Comparison of ENCODE assay signal across 8 cellular contexts in genomic region chr6:151451950-151452749, GRCh38. TPM values are rescaled to one million over a fixed set of nuclear protein-coding genes. Genes with fewer than 3 reads are reported as not detected.
A peak's percentile ranks its signal among the peaks of the same experiment; 100 is the strongest.
DNase-seq lines count a peak whose midpoint lies in the region; ATAC-seq lines count a peak whose summit lies in the region.

A gene with protein sequence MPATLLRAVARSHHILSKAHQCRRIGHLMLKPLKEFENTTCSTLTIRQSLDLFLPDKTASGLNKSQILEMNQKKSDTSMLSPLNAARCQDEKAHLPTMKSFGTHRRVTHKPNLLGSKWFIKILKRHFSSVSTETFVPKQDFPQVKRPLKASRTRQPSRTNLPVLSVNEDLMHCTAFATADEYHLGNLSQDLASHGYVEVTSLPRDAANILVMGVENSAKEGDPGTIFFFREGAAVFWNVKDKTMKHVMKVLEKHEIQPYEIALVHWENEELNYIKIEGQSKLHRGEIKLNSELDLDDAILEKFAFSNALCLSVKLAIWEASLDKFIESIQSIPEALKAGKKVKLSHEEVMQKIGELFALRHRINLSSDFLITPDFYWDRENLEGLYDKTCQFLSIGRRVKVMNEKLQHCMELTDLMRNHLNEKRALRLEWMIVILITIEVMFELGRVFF (minus strand): TSS chr6:151452126. CDS start chr6:151445811, 6,315 bp downstream.

- H3K27me3 ChIP-seq in BLaER1 treated with 17β-estradiol and CSF1 and Interleukin-3, amounts not matched to agents 10 nM and 100 nM = no peaks in the 10 kb centered on the region

- peaks cover 14 to 54% (median 26%) of the 10 kb centered on the region in 10 experiments for H3K4me1 ChIP-seq in BLaER1 treated with 17β-estradiol and CSF1 and Interleukin-3, amounts not matched to agents 10 nM and 100 nM

- H3K4me2 ChIP-seq in BLaER1 treated with 17β-estradiol and CSF1 and Interleukin-3, amounts not matched to agents 10 nM and 100 nM = peak within 1 kb of the TSS; percentile 78 to 93 (median 88)

- intact Hi-C loops in left colon (cut with DNase I, micrococcal nuclease) = no loop called here

- H3K36me3 ChIP-seq in BLaER1 treated with 17β-estradiol and CSF1 and Interleukin-3, amounts not matched to agents 10 nM and 100 nM = peaks cover 0 to 30% (median 14%) of the 10 kb centered on the region in 11 experiments; a peak in 10 of 22 replicates

- H3K9ac ChIP-seq in BLaER1 treated with 17β-estradiol and CSF1 and Interleukin-3, amounts not matched to agents 10 nM and 100 nM = peak within 1 kb of the TSS; percentile 84 to 99 (median 93)

- DNase-seq in NCI-H748 (lab: John Stamatoyannopoulos, UW; ENCODE audit: unreplicated experiment) = peak; percentile 100
- peak; percentile 99 for DNase-seq in activated CD4-positive, alpha-beta T cell treated with anti-CD3 and anti-CD28 coated beads, Interleukin-2, amount 50 U/mL, for 1 hour
- DNase-seq in cortex of kidney (lab: John Stamatoyannopoulos, UW) = peak; percentile 65
- DNase-seq in left colon = peak; percentile 100
- DNase-seq in stimulated activated CD4-positive, alpha-beta T cell treated with anti-CD3 and anti-CD28 coated beads, Interleukin-1b, Interleukin-23, amount 100 ng/mL, for 48 hours = peak; percentile 99

- H3K9me3 ChIP-seq in BLaER1 treated with 17β-estradiol and CSF1 and Interleukin-3, amounts not matched to agents 10 nM and 100 nM (replicated peaks in 1 of 11) = peaks cover 0 to 10% (median 0%) of the 10 kb centered on the region in 11 experiments; a peak in 7 of 22 replicates

- peak within 1 kb of the TSS; percentile 82 to 97 (median 90) for H3K27ac ChIP-seq in BLaER1 treated with 17β-estradiol and CSF1 and Interleukin-3, amounts not matched to agents 10 nM and 100 nM

- peaks cover 0 to 32% (median 5%) of the 10 kb centered on the region in 11 experiments; a peak in 7 of 22 replicates for H4K20me1 ChIP-seq in BLaER1 treated with 17β-estradiol and CSF1 and Interleukin-3, amounts not matched to agents 10 nM and 100 nM

- peak within 1 kb of the TSS; percentile 79 to 96 (median 89) for H3K4me3 ChIP-seq in BLaER1 treated with 17β-estradiol and CSF1 and Interleukin-3, amounts not matched to agents 10 nM and 100 nM

- ATAC-seq in GM19351 (IDR thresholded peaks at IDR 0.05; ENCODE audit: unreplicated experiment) = peak; percentile 92
- peak; percentile 97 for ATAC-seq in HG03521 (IDR thresholded peaks at IDR 0.05; ENCODE audit: unreplicated experiment)
- peak; percentile 95 for ATAC-seq in left colon

RNA-seq across cellular contexts. Expression of the gene that starts here (rescaled TPM):
- 10 to 100 TPM; 18.6 to 20.5 TPM for total RNA-seq in left colon

Comparison
In these comparisons a context has a peak if more than half of its experiments do, and no peak if none do; other contexts are left out.
1. Peak in every context shown above with its lines: DNase-seq, ATAC-seq, H3K4me3 ChIP-seq and H3K27ac ChIP-seq.